Comparison of ENCODE assay signal across 16 cellular contexts in the genomic region with DNA sequence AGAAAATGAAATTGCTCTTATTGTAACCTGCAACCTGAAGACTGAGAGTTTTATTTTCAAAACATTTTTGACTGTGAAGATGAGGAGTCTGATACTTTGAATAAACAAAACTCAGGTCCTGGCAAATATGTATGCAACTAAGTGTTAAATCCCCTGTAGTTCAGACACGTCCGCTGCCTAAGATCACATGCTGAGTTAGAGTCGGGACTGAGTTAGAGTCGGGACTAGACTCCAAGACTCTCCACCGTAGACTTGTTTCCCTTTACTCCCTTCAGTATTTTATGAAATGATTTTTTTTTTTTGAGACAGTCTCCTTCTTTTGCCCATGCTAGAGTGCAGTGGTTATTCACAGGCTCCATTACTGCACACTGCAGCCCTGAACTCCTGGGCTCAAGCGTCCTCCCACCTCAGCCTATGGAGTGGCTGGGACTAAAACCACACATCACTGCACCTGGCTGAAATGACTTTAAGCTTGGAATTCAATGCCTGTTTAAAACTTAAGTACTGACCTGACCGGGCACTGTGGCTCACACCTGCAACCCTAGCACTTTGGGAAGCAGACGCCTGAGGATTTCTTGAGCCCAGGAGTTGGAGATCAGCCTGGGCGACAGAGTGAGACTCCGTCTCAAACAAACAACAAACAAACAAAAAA.
"Had no signal": no experiment of that assay in that cellular context is flagged by ENCODE, and none has a peak within 500 bp of the region (broad histone marks: within the 10 kb centered on the region; RNA-seq: fewer than 3 reads in every experiment).

No MANE protein-coding gene starts in this region.

- H3K27me3 ChIP-seq: neutrophil, right atrium auricular region had no signal

- DNase-seq: activated CD8-positive, alpha-beta memory T cell treated with anti-CD3 and anti-CD28 coated beads, Interleukin-2, amount 10 ng/mL, durations not matched to agents 7 days and 5 days; activated gamma-delta T cell; activated naive CD8-positive, alpha-beta T cell treated with anti-CD3 and anti-CD28 coated beads, Interleukin-2, amount 10 ng/mL, durations not matched to agents 7 days and 5 days; activated T-cell treated with anti-CD3 and anti-CD28 coated beads, Interleukin-2, amount 50 U/mL, for 4 hours; anterior cingulate cortex; hippocampal formation; naive thymus-derived CD4-positive, alpha-beta T cell; posterior cingulate gyrus; small intestine; stimulated activated CD4-positive, alpha-beta T cell treated with anti-CD3 and anti-CD28 coated beads, Interleukin-1b, Interleukin-23, amount 100 ng/mL, for 48 hours; stimulated activated naive CD4-positive, alpha-beta T cell; substantia nigra had no signal

- H3K27ac ChIP-seq: neutrophil, right atrium auricular region had no signal

- H3K9me3 ChIP-seq: neutrophil, right atrium auricular region had no signal

- ATAC-seq: activated CD4-positive, CD25-positive, alpha-beta regulatory T cell treated with anti-CD3 and anti-CD28 coated beads, Interleukin-2, amount 50 U/mL, for 24 hours; activated CD8-positive, alpha-beta memory T cell treated with anti-CD3 and anti-CD28 coated beads, Interleukin-2, amount 10 ng/mL, durations not matched to agents 7 days and 5 days; activated T-cell treated with anti-CD3 and anti-CD28 coated beads, Interleukin-2, amount 50 U/mL, for 4 hours; naive thymus-derived CD4-positive, alpha-beta T cell had no signal

- H3K36me3 ChIP-seq: neutrophil, right atrium auricular region had no signal

- H3K4me3 ChIP-seq: lung, right atrium auricular region had no signal
